Comparison of ENCODE assay signal across 1 cellular context in genomic region chr10:79488303-79488702, GRCh38.
TF ChIP-seq lines count a peak whose summit lies in the region.

No MANE protein-coding gene starts in this region.

TF ChIP-seq in HCT116, 20 proteins besides CTCF, POLR2A, EP300 and RAD21 (continued from another document):
- TF ChIP-seq ZBTB33 (IDR thresholded peaks at IDR 0.05; ENCODE audit: extremely low read depth, insufficient replicate concordance, low read length) = no peak
